In the genomic region with DNA sequence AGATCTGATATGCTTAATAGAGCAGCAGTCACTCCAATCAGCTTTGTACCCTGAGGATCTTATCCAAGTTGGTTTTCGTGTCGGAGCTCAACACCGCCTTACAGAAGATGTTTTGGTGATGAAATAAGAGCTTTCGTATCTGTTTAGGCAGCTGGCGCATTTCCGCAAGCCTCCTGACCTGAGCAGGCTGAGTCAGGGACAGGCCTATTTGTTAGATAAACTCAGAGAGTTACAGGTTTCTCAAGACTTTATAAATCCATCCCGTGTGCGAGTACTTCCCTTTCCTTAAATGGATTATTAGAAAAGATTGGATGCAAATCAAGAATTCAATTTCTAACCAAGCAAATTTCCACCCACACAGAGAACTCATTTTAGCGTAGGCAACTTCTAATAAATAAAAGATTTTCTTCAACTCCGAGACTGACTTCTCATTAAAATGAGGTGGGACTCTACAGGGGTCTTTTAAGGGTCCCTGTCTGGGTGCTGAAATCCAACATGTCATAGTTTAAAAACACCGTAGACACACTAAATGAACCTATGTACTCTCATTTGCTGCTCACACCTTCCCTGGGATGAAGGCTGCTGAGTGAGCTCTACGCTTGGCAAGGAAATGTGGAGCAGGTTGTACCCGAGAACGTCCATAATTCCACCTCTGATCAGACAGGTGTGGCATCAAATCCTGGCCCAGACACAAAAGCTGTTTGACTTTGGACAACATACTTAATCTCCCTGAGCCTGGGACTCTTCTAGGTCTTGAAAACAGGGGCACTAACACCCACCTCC, we compare ENCODE assay signal across 12 cellular contexts.
DNase-seq lines count a peak whose midpoint lies in the region; ATAC-seq and TF ChIP-seq lines count a peak whose summit lies in the region.
"Had no signal": no experiment of that assay in that cellular context is flagged by ENCODE, and none has a peak within 500 bp of the region (broad histone marks: within the 10 kb centered on the region; RNA-seq: fewer than 3 reads in every experiment).

No MANE protein-coding gene starts in this region.

- no peak for TF ChIP-seq CTCF in SK-N-SH (IDR thresholded peaks at IDR 0.05)
- no peak for TF ChIP-seq CTCF in vagina (IDR thresholded peaks at IDR 0.05)

- no peak for TF ChIP-seq RAD21 in SK-N-SH (IDR thresholded peaks at IDR 0.05; ENCODE audit: low read length)

- H3K9me3 ChIP-seq in SK-N-SH = no peaks in the 10 kb centered on the region
- H3K9me3 ChIP-seq in muscle layer of colon (ENCODE audit: low read length) = no peaks in the 10 kb centered on the region
- no peaks in the 10 kb centered on the region for H3K9me3 ChIP-seq in vagina

- no peaks in the 10 kb centered on the region for H3F3A ChIP-seq in SK-N-SH (replicated peaks; ENCODE audit: insufficient read depth)

- H3K36me3 ChIP-seq in SK-N-SH (replicated peaks in 1 of 2; ENCODE audit: control insufficient read depth in 1 of 2, insufficient read depth in 2 of 2, low read length in 1 of 2) (no peaks in the 10 kb centered on the region), muscle layer of colon (ENCODE audit: insufficient read depth, low read length) (no peaks in the 10 kb centered on the region), vagina (no peaks in the 10 kb centered on the region)

- no peak overlapping the region for H3K9ac ChIP-seq in SK-N-SH
- H3K9ac ChIP-seq in muscle layer of colon (ENCODE audit: low read length) = no peak overlapping the region
- H3K9ac ChIP-seq: KMS-11 had no signal

- 69% methylated on average over 10 of the region's 14 CpGs for WGBS in SK-N-SH (ENCODE audit: low lambda C conversion rate)

- H3K4me2 ChIP-seq in SK-N-SH = no peak overlapping the region
- H3K4me2 ChIP-seq: KMS-11 had no signal

- no peaks in the 10 kb centered on the region for H4K20me1 ChIP-seq in SK-N-SH (ENCODE audit: insufficient read depth)

- TF ChIP-seq EP300 in SK-N-SH (IDR thresholded peaks at IDR 0.05; ENCODE audit: borderline replicate concordance in 1 of 2, low read depth in 1 of 2, low read length in 1 of 2) = no peak; a peak in 1 of 4 replicates

- CTCF ChIA-PET in SK-N-SH (lab: Yijun Ruan, JAX) = no interaction called here

- no peak for DNase-seq in SK-N-SH
- peak; percentile 97 for DNase-seq in epithelial cell of prostate (ENCODE audit: low read depth, low spot score)
- peak in 1 of 2 donors; percentile 96 for DNase-seq in vagina (ENCODE audit: extremely low spot score in 2 of 2)
- no peak for DNase-seq in NCI-H1105 (lab: John Stamatoyannopoulos, UW)
- DNase-seq in DMS 273 treated with DMSO at 0.1 percent for 48 hours (lab: John Stamatoyannopoulos, UW) = no peak
- no peak for DNase-seq in HUDEP-2 (lab: John Stamatoyannopoulos, UW; ENCODE audit: unreplicated experiment in 76 of 76)
- DNase-seq: 8988T; SHP77 treated with DMSO at 0.1 percent for 48 hours; stimulated activated CD4-positive, alpha-beta T cell treated with anti-CD3 and anti-CD28 coated beads, Interleukin-4, amount 100 ng/mL, for 24 hours had no signal

- no peak overlapping the region for H3K4me3 ChIP-seq in SK-N-SH (ENCODE audit: low read depth in 2 of 2, low read length in 1 of 2)
- no peak overlapping the region for H3K4me3 ChIP-seq in muscle layer of colon (ENCODE audit: low read depth in 1 of 2, low read length in 2 of 2)
- H3K4me3 ChIP-seq in vagina = no peak overlapping the region

- POLR2A ChIA-PET in SK-N-SH (lab: Yijun Ruan, JAX) = no interaction called here

- no peak overlapping the region for H2AFZ ChIP-seq in SK-N-SH (ENCODE audit: low read depth)

- ATAC-seq in SK-N-SH treated with all-trans-retinoic acid at 6 μM for 48 hours = peak; percentile 97

- H3K27me3 ChIP-seq in SK-N-SH (ENCODE audit: insufficient read depth) (no peaks in the 10 kb centered on the region), muscle layer of colon (ENCODE audit: control insufficient read depth in 1 of 2, insufficient read depth in 2 of 2, low read length in 2 of 2) (no peaks in the 10 kb centered on the region), vagina (no peaks in the 10 kb centered on the region)

- intact Hi-C loops in vagina (cut with DNase I) = no loop called here

- H3K27ac ChIP-seq in SK-N-SH (ENCODE audit: low read depth in 2 of 2, low read length in 1 of 2) = peak overlapping the region in 1 of 2 experiments; percentile 55; a peak in 2 of 4 replicates
- peak overlapping the region; percentile 99 for H3K27ac ChIP-seq in epithelial cell of prostate
- H3K27ac ChIP-seq in muscle layer of colon (ENCODE audit: low read depth, low read length) = peak overlapping the region; percentile 43
- H3K27ac ChIP-seq in vagina = peak overlapping the region; percentile 83
- H3K27ac ChIP-seq: KMS-11 had no signal

- H3K4me1 ChIP-seq in SK-N-SH (ENCODE audit: control insufficient read depth in 1 of 2, insufficient read depth in 2 of 2, low read depth in 1 of 2, low read length in 1 of 2) (peaks cover 0 to 2% of the 10 kb centered on the region in 2 experiments; a peak in 1 of 4 replicates), muscle layer of colon (ENCODE audit: insufficient read depth, low read length) (peaks cover 13% of the 10 kb centered on the region), vagina (peaks cover 19% of the 10 kb centered on the region)

- H3K79me2 ChIP-seq in SK-N-SH (ENCODE audit: insufficient read depth) = no peaks in the 10 kb centered on the region

- no peak for TF ChIP-seq POLR2A in vagina (IDR thresholded peaks at IDR 0.05)

- no peaks in the 10 kb centered on the region for H3K9me2 ChIP-seq in SK-N-SH

TF ChIP-seq in SK-N-SH treated with all-trans-retinoic acid at 6 μM for 48 hours, 23 proteins besides CTCF, POLR2A, EP300 and RAD21:
- peak; percentile 80 for TF ChIP-seq ISL1 (CRISPR knock-in tag; IDR thresholded peaks at IDR 0.05)
- TF ChIP-seq ZFP3 (CRISPR knock-in tag; IDR thresholded peaks at IDR 0.05) = no peak
- peak; percentile 36; the same call in 1 of the 2 replicates for TF ChIP-seq ZC3H10 (CRISPR knock-in tag; IDR thresholded peaks at IDR 0.05)
- TF ChIP-seq ZNF70 (CRISPR knock-in tag; IDR thresholded peaks at IDR 0.05) = no peak
- TF ChIP-seq TOX (CRISPR knock-in tag; IDR thresholded peaks at IDR 0.05; ENCODE audit: borderline replicate concordance) = peak; percentile 25; the same call in 1 of the 2 replicates

TF ChIP-seq in SK-N-SH, 30 proteins besides CTCF, POLR2A, EP300 and RAD21:
- TF ChIP-seq, protein P1, sequence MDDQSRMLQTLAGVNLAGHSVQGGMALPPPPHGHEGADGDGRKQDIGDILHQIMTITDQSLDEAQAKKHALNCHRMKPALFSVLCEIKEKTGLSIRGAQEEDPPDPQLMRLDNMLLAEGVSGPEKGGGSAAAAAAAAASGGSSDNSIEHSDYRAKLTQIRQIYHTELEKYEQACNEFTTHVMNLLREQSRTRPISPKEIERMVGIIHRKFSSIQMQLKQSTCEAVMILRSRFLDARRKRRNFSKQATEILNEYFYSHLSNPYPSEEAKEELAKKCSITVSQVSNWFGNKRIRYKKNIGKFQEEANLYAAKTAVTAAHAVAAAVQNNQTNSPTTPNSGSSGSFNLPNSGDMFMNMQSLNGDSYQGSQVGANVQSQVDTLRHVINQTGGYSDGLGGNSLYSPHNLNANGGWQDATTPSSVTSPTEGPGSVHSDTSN (IDR thresholded peaks at IDR 0.05) = no peak
- TF ChIP-seq MXI1 (IDR thresholded peaks at IDR 0.05; ENCODE audit: low read depth, low read length) (no peak), RFX5 (IDR thresholded peaks at IDR 0.05; ENCODE audit: low read length) (no peak), RCOR1 (IDR thresholded peaks at IDR 0.05; ENCODE audit: low read length) (no peak), FOXM1 (IDR thresholded peaks at IDR 0.05; ENCODE audit: low read depth) (no peak), SIN3A (IDR thresholded peaks at IDR 0.05; ENCODE audit: borderline replicate concordance, low read depth, low read length) (no peak), EZH2phosphoT487 (IDR thresholded peaks at IDR 0.05; ENCODE audit: borderline replicate concordance, low read depth) (no peak), FOXJ3 (CRISPR knock-in tag; IDR thresholded peaks at IDR 0.05) (no peak), SMC3 (IDR thresholded peaks at IDR 0.05; ENCODE audit: low read depth, low read length) (no peak), TEAD4 (IDR thresholded peaks at IDR 0.05; ENCODE audit: borderline replicate concordance, insufficient read depth) (no peak), RXRA (IDR thresholded peaks at IDR 0.05; ENCODE audit: borderline replicate concordance, low read depth) (no peak)
- TF ChIP-seq, protein P2, sequence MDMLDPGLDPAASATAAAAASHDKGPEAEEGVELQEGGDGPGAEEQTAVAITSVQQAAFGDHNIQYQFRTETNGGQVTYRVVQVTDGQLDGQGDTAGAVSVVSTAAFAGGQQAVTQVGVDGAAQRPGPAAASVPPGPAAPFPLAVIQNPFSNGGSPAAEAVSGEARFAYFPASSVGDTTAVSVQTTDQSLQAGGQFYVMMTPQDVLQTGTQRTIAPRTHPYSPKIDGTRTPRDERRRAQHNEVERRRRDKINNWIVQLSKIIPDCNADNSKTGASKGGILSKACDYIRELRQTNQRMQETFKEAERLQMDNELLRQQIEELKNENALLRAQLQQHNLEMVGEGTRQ (IDR thresholded peaks at IDR 0.05; ENCODE audit: borderline replicate concordance, low read depth, low read length) = no peak
- TF ChIP-seq, protein P3, sequence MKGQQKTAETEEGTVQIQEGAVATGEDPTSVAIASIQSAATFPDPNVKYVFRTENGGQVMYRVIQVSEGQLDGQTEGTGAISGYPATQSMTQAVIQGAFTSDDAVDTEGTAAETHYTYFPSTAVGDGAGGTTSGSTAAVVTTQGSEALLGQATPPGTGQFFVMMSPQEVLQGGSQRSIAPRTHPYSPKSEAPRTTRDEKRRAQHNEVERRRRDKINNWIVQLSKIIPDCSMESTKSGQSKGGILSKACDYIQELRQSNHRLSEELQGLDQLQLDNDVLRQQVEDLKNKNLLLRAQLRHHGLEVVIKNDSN (IDR thresholded peaks at IDR 0.05; ENCODE audit: borderline replicate concordance, low read depth) = no peak
